Comparison of ENCODE assay signal across 28 cellular contexts in genomic region chr6:111543913-111544435, GRCh38.
"Had no signal": no experiment of that assay in that cellular context is flagged by ENCODE, and none has a peak within 500 bp of the region (broad histone marks: within the 10 kb centered on the region; RNA-seq: fewer than 3 reads in every experiment).

No MANE protein-coding gene starts in this region.

- H3K4me1 ChIP-seq: colonic mucosa, foreskin keratinocyte, prostate gland, transverse colon had no signal

- H2AFZ ChIP-seq: hepatocyte had no signal

- H3K36me3 ChIP-seq: colonic mucosa, esophagus muscularis mucosa, gastroesophageal sphincter, heart left ventricle, left lung, neutrophil, prostate gland, right atrium auricular region, sigmoid colon, suprapubic skin, transverse colon, upper lobe of right lung had no signal

- H3K4me3 ChIP-seq: colonic mucosa, esophagus muscularis mucosa, gastroesophageal sphincter, heart left ventricle, hepatocyte, left lung, mucosa of descending colon, prostate gland, right atrium auricular region, sigmoid colon, skin epidermis, suprapubic skin, transverse colon, upper lobe of right lung had no signal

- H3K4me2 ChIP-seq: hepatocyte had no signal

- ATAC-seq: foreskin keratinocyte; gastroesophageal sphincter; heart left ventricle; left cardiac atrium; left lung; mucosa of descending colon; natural killer cell treated with Interleukin-12 subunit alpha and Interleukin-12 subunit beta and Interleukin-15 and Interleukin-18, amount 100 ng/mL, for 72 hours; stimulated activated naive CD8-positive, alpha-beta T cell treated with anti-CD3 and anti-CD28 coated beads, Interleukin-15, amount 100 ng/mL, for 72 hours; upper lobe of right lung had no signal

- H3K9me3 ChIP-seq: colonic mucosa, esophagus muscularis mucosa, gastroesophageal sphincter, heart left ventricle, left lung, mucosa of descending colon, neutrophil, prostate gland, right atrium auricular region, sigmoid colon, suprapubic skin, transverse colon, upper lobe of right lung had no signal

- FAIRE-seq: endothelial cell of umbilical vein had no signal

- H3K27ac ChIP-seq: colonic mucosa, esophagus muscularis mucosa, foreskin keratinocyte, gastroesophageal sphincter, heart left ventricle, hepatocyte, neutrophil, prostate gland, right atrium auricular region, sigmoid colon, suprapubic skin, transverse colon, upper lobe of right lung had no signal

- H3K27me3 ChIP-seq: colonic mucosa, esophagus muscularis mucosa, foreskin keratinocyte, gastroesophageal sphincter, heart left ventricle, hepatocyte, left lung, neutrophil, right atrium auricular region, sigmoid colon, suprapubic skin, transverse colon, upper lobe of right lung had no signal

- DNase-seq: colonic mucosa; effector CD8-positive, alpha-beta T cell; endodermal cell; foreskin keratinocyte; heart left ventricle; left cardiac atrium; left lung; mesenchymal stem cell; mucosa of descending colon; naive B cell; sigmoid colon; stimulated activated CD4-positive, alpha-beta T cell treated with anti-CD3 and anti-CD28 coated beads, Interleukin-15, amount 100 ng/mL, for 24 hours; stimulated activated CD4-positive, alpha-beta T cell treated with anti-CD3 and anti-CD28 coated beads, Interleukin-2, amount 100 ng/mL, for 48 hours; stimulated activated CD8-positive, alpha-beta memory T cell treated with anti-CD3 and anti-CD28 coated beads, Interleukin-4, amount 100 ng/mL, for 48 hours; stimulated activated naive CD4-positive, alpha-beta T cell; stimulated activated naive CD8-positive, alpha-beta T cell treated with anti-CD3 and anti-CD28 coated beads, Interleukin-15, amount 100 ng/mL, for 72 hours; transverse colon; upper lobe of right lung had no signal
